ENCODE assay signal across 1 cellular context in the genomic region with DNA sequence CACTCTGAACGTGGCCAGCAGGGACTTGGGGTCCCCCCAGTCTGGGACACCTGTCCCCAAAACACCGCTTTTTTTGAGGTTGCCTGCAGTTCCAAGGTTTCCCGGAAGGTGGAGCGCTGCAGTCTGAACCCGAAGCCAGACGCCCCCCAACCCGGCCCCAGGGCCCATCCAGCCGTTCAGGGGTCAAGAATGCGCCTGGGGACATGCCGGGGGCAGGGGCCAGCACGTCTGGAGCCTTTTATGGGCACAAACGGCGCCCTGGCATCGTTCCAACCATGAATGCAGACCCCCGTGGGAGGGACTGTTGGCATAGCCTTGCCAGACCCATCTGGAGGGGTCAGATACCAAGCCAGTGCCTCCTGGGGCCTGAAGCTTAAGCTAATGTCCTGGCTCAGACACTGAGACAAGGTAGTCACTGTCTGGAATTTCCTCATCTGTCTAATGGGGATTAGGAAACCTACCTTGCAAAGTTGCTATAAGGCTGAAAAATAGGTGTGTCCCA.
TF ChIP-seq lines count a peak whose summit lies in the region.

No MANE protein-coding gene starts in this region.

TF ChIP-seq in liver, 16 proteins besides CTCF, POLR2A, EP300 and RAD21 (continued from another document):
- TF ChIP-seq TAF1 (conservative IDR thresholded peaks at IDR 0.05), result no peak
